ENCODE assay signal across 8 cellular contexts in the genomic region with DNA sequence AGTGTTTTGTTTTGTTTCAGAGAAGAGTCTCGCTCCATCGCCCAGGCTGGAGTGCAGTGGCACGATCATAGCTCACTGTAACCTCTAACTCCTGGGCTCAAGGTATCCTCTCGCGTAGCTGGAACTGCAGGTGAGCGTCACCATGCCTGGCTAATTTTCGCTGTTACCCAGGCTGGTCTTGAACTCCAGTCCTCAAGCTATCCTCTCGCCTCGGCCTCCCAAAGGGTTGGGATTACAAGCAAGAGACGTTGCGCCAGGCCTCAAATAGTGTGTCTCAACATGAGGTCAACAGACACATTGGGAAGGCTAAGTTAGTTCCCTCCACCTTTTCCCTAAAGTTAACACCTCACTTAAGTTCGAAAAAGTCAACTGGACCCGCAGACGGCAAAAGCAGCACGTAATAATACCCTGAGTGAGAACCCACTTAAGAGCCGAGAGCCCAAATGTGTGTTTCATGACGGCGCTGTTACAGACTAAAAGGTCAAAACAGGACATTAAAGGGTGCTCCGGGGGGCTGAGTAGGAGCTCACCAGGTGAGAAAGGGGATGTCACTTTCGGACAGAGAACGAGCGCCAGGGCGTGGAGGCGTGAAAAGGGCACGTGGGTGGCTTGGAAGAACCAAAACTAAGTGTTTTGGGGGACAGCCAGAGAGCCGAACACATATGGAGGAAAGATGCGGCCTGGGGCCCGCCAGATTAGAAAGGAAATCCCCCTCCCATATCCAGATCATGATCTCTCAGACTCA. TPM values are rescaled to one million over a fixed set of nuclear protein-coding genes. Genes with fewer than 3 reads are reported as not detected.
DNase-seq lines count a peak whose midpoint lies in the region; ATAC-seq and TF ChIP-seq lines count a peak whose summit lies in the region.

No MANE protein-coding gene starts in this region.

- CTCF ChIA-PET in SK-N-SH (lab: Yijun Ruan, JAX), result interaction anchor here (1.1 to 2.5 kb wide), 9 partner anchors 12 to 468 kb away, joined by 3 to 14 read pairs (median 6); partner anchors contain the start of gene VSTM2L

- H4K20me1 ChIP-seq in SK-N-SH (ENCODE audit: insufficient read depth), result no peaks in the 10 kb centered on the region

- ATAC-seq in GM18907 (IDR thresholded peaks at IDR 0.05; ENCODE audit: unreplicated experiment), result peak; percentile 53
- ATAC-seq in HG03108 (IDR thresholded peaks at IDR 0.05; ENCODE audit: unreplicated experiment), result peak; percentile 28

- peaks cover 5% of the 10 kb centered on the region for H3K9me3 Mint-ChIP-seq in neural crest cell

- no peaks in the 10 kb centered on the region for H3F3A ChIP-seq in SK-N-SH (replicated peaks; ENCODE audit: insufficient read depth)

- TF ChIP-seq RAD21 in SK-N-SH (IDR thresholded peaks at IDR 0.05; ENCODE audit: low read length), result no peak

- no peak for TF ChIP-seq EP300 in SK-N-SH (IDR thresholded peaks at IDR 0.05; ENCODE audit: borderline replicate concordance in 1 of 2, low read depth in 1 of 2, low read length in 1 of 2)

- no peaks in the 10 kb centered on the region for H3K9me2 ChIP-seq in SK-N-SH

- H3K4me2 ChIP-seq in SK-N-SH, result peak overlapping the region; percentile 86

- peaks cover 40% of the 10 kb centered on the region for H3K36me3 Mint-ChIP-seq in neural crest cell (ENCODE audit: low read depth)

- no peaks in the 10 kb centered on the region for H3K27me3 ChIP-seq in SK-N-SH (ENCODE audit: insufficient read depth)

- H3K4me1 Mint-ChIP-seq in neural crest cell, result peaks cover 69% of the 10 kb centered on the region

- H3K36me3 ChIP-seq in SK-N-SH (replicated peaks in 1 of 2; ENCODE audit: control insufficient read depth in 1 of 2, insufficient read depth in 2 of 2, low read length in 1 of 2), result peaks cover 30 to 44% of the 10 kb centered on the region in 2 experiments

- peak overlapping the region; percentile 94 for H3K9ac ChIP-seq in SK-N-SH

- peak overlapping the region; percentile 98 for H3K4me3 Mint-ChIP-seq in neural crest cell

- H3K27ac ChIP-seq in C4-2B (peak overlapping the region; percentile 90), SK-N-SH (ENCODE audit: low read depth in 2 of 2, low read length in 1 of 2) (peak overlapping the region; percentile 82 to 91), epithelial cell of prostate (peak overlapping the region; percentile 73)

- peaks cover 8 to 25% of the 10 kb centered on the region in 2 experiments; a peak in 3 of 4 replicates for H3K4me1 ChIP-seq in SK-N-SH (ENCODE audit: control insufficient read depth in 1 of 2, insufficient read depth in 2 of 2, low read depth in 1 of 2, low read length in 1 of 2)

- peak overlapping the region; percentile 82 for H2AFZ ChIP-seq in SK-N-SH (ENCODE audit: low read depth)

- DNase-seq in SK-N-SH (no peak), epithelial cell of prostate (ENCODE audit: low read depth, low spot score) (no peak), neural crest cell (ENCODE audit: low read depth, low spot score) (no peak), foreskin melanocyte (no peak), NCI-H1694 (lab: John Stamatoyannopoulos, UW) (no peak)

- H3K27ac Mint-ChIP-seq in neural crest cell (ENCODE audit: unreplicated experiment), result peak overlapping the region; percentile 99

- no peaks in the 10 kb centered on the region for H3K9me3 ChIP-seq in SK-N-SH

- H3K4me3 ChIP-seq in SK-N-SH (ENCODE audit: low read depth in 2 of 2, low read length in 1 of 2), result peak overlapping the region; percentile 83 to 99

- POLR2A ChIA-PET in SK-N-SH (lab: Yijun Ruan, JAX), result interaction anchor here (0.6 to 1.0 kb wide), 5 partner anchors 9 to 467 kb away, joined by 3 read pairs; no protein-coding TSS in a partner anchor

- no peaks in the 10 kb centered on the region for H3K27me3 Mint-ChIP-seq in neural crest cell (ENCODE audit: low read depth)

- WGBS in SK-N-SH (ENCODE audit: low lambda C conversion rate), result 17% methylated on average over 28 of the region's 28 CpGs

- TF ChIP-seq CTCF in C4-2B (conservative IDR thresholded peaks at IDR 0.05), result no peak
- TF ChIP-seq CTCF in SK-N-SH (IDR thresholded peaks at IDR 0.05), result no peak
- no peak for TF ChIP-seq CTCF in neural crest cell (conservative IDR thresholded peaks at IDR 0.05)

- H3K79me2 ChIP-seq in SK-N-SH (ENCODE audit: insufficient read depth), result peaks cover 98% of the 10 kb centered on the region

TF ChIP-seq in SK-N-SH, 30 proteins besides CTCF, POLR2A, EP300 and RAD21:
- TF ChIP-seq USF1 (IDR thresholded peaks at IDR 0.05; ENCODE audit: borderline replicate concordance, low read depth) (peak; percentile 27; the same call in 1 of the 2 replicates), FOXJ3 (CRISPR knock-in tag; IDR thresholded peaks at IDR 0.05) (no peak)
TF ChIP-seq in SK-N-SH: peak in this region for 1.

RNA-seq across cellular contexts. Expression of gene TTI1, which starts 0.5 kb away (rescaled TPM):
- polyA plus RNA-seq in SK-N-SH (2012; rRNA removed), result 14.7 and 15.6 TPM in 2 replicates
- polyA plus RNA-seq in SK-N-SH (2012; cell fraction: cytosol; rRNA removed), result 10.3 and 12.2 TPM in 2 replicates
- 14.8 and 19.5 TPM in 2 replicates for polyA plus RNA-seq in SK-N-SH (2012; cell fraction: nucleus; rRNA removed)
- 49.6 and 52.9 TPM in 2 replicates for total RNA-seq in neural crest cell

RNA-seq across cellular contexts. Expression of gene RPRD1B, which starts 0.8 kb away (rescaled TPM):
- polyA plus RNA-seq in SK-N-SH (2012; rRNA removed), result 11.8 and 13.3 TPM in 2 replicates
- 12.9 and 14.0 TPM in 2 replicates for polyA plus RNA-seq in SK-N-SH (2012; cell fraction: cytosol; rRNA removed)
- polyA plus RNA-seq in SK-N-SH (2012; cell fraction: nucleus; rRNA removed), result 17.2 and 23.2 TPM in 2 replicates
- total RNA-seq in neural crest cell, result 40.1 and 41.1 TPM in 2 replicates
